ENCODE assay signal across 23 cellular contexts in genomic region chr21:15701845-15702244, GRCh38.
"Had no signal": no experiment of that assay in that cellular context is flagged by ENCODE, and none has a peak within 500 bp of the region (broad histone marks: within the 10 kb centered on the region; RNA-seq: fewer than 3 reads in every experiment).

No MANE protein-coding gene starts in this region.

- H3K4me3 ChIP-seq: left ventricle myocardium inferior, lung, ovary, skin epidermis, stomach, testis, thyroid gland, transverse colon, upper lobe of left lung, vagina had no signal

- ATAC-seq: natural killer cell; right cardiac atrium; sciatic nerve; stimulated activated naive B cell treated with anti-CD40 and anti-IgM and Interleukin-4, amounts not matched to agents 10 μg/mL and 1 μg/mL and 100 μg/mL, for 72 hours; stimulated activated naive CD8-positive, alpha-beta T cell treated with anti-CD3 and anti-CD28 coated beads, Interleukin-15, Interleukin-2, amounts not matched to agents 100 U/mL and 50 U/mL, for 24 hours had no signal

- H3K27me3 ChIP-seq: ovary, stomach, testis, thyroid gland, transverse colon, upper lobe of left lung, vagina had no signal

- DNase-seq: islet precursor cell; left ventricle myocardium inferior; mesendoderm; naive B cell; natural killer cell; ovary; retina; right cardiac atrium; stimulated activated CD4-positive, alpha-beta T cell treated with anti-CD3 and anti-CD28 coated beads, Interleukin-12 subunit alpha, Interleukin-12 subunit beta, amount 100 ng/mL, for 4 hours; stimulated activated CD4-positive, alpha-beta T cell treated with anti-CD3 and anti-CD28 coated beads, Interleukin-15, amount 100 ng/mL, for 24 hours; stimulated activated CD4-positive, alpha-beta T cell treated with anti-CD3 and anti-CD28 coated beads, Interleukin-2, amount 100 ng/mL, for 24 hours; stimulated activated CD4-positive, alpha-beta T cell treated with anti-CD3 and anti-CD28 coated beads, Interleukin-4, amount 100 ng/mL, for 1 hour; stimulated activated naive B cell treated with anti-CD40 and anti-IgM and Interleukin-4, amounts not matched to agents 10 μg/mL and 1 μg/mL and 100 μg/mL, for 72 hours; stimulated activated naive CD8-positive, alpha-beta T cell treated with anti-CD3 and anti-CD28 coated beads, Interleukin-15, Interleukin-2, amounts not matched to agents 100 U/mL and 50 U/mL, for 24 hours; stomach; testis; thyroid gland; transverse colon; upper lobe of left lung had no signal

- H3K27ac ChIP-seq: left ventricle myocardium inferior, ovary, skin epidermis, stomach, testis, thyroid gland, transverse colon, upper lobe of left lung, vagina had no signal

- H3K4me1 ChIP-seq: left ventricle myocardium inferior, testis, thyroid gland, upper lobe of left lung, vagina had no signal

- H3K36me3 ChIP-seq: left ventricle myocardium inferior, ovary, stomach, thyroid gland, transverse colon, upper lobe of left lung, vagina had no signal

- H3K9me3 ChIP-seq: ovary, testis, thyroid gland, transverse colon, vagina had no signal
